ENCODE assay signal across 2 cellular contexts in the genomic region with DNA sequence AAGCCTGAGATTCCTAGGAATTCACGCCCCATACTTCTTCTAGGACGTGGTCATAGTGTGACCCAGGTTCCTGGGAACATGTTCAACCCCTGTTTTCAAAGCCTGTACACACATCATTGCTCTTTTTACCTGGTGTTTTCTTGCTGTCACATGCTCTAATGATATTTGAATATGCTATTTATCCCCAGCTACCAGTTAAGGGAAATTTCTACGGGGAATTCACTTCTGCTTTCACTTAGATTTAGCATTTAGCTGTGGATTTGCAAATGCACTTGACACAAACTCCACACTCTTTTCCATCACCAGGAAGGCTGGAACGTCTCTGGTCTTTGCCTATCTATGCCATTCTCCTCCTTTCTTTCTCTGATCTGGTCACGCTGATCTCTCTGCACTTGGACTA.
TF ChIP-seq lines count a peak whose summit lies in the region.

No MANE protein-coding gene starts in this region.

TF ChIP-seq in GM23338, 12 proteins besides CTCF, POLR2A, EP300 and RAD21:
- TF ChIP-seq CREB1 (CRISPR knock-in tag; IDR thresholded peaks at IDR 0.05; ENCODE audit: low read depth) (no peak), POLR2AphosphoS5 (IDR thresholded peaks at IDR 0.05; ENCODE audit: low read depth) (no peak), ZNF114 (CRISPR knock-in tag; IDR thresholded peaks at IDR 0.05) (no peak), NANOG (IDR thresholded peaks at IDR 0.05; ENCODE audit: borderline replicate concordance) (no peak), EZH2phosphoT487 (IDR thresholded peaks at IDR 0.05; ENCODE audit: unreplicated experiment) (no peak), EZH2 (IDR thresholded peaks at IDR 0.05; ENCODE audit: low read depth, unreplicated experiment) (no peak)
- TF ChIP-seq, protein P1, sequence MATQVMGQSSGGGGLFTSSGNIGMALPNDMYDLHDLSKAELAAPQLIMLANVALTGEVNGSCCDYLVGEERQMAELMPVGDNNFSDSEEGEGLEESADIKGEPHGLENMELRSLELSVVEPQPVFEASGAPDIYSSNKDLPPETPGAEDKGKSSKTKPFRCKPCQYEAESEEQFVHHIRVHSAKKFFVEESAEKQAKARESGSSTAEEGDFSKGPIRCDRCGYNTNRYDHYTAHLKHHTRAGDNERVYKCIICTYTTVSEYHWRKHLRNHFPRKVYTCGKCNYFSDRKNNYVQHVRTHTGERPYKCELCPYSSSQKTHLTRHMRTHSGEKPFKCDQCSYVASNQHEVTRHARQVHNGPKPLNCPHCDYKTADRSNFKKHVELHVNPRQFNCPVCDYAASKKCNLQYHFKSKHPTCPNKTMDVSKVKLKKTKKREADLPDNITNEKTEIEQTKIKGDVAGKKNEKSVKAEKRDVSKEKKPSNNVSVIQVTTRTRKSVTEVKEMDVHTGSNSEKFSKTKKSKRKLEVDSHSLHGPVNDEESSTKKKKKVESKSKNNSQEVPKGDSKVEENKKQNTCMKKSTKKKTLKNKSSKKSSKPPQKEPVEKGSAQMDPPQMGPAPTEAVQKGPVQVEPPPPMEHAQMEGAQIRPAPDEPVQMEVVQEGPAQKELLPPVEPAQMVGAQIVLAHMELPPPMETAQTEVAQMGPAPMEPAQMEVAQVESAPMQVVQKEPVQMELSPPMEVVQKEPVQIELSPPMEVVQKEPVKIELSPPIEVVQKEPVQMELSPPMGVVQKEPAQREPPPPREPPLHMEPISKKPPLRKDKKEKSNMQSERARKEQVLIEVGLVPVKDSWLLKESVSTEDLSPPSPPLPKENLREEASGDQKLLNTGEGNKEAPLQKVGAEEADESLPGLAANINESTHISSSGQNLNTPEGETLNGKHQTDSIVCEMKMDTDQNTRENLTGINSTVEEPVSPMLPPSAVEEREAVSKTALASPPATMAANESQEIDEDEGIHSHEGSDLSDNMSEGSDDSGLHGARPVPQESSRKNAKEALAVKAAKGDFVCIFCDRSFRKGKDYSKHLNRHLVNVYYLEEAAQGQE (IDR thresholded peaks at IDR 0.05; ENCODE audit: unreplicated experiment), result no peak
- TF ChIP-seq, protein P2, sequence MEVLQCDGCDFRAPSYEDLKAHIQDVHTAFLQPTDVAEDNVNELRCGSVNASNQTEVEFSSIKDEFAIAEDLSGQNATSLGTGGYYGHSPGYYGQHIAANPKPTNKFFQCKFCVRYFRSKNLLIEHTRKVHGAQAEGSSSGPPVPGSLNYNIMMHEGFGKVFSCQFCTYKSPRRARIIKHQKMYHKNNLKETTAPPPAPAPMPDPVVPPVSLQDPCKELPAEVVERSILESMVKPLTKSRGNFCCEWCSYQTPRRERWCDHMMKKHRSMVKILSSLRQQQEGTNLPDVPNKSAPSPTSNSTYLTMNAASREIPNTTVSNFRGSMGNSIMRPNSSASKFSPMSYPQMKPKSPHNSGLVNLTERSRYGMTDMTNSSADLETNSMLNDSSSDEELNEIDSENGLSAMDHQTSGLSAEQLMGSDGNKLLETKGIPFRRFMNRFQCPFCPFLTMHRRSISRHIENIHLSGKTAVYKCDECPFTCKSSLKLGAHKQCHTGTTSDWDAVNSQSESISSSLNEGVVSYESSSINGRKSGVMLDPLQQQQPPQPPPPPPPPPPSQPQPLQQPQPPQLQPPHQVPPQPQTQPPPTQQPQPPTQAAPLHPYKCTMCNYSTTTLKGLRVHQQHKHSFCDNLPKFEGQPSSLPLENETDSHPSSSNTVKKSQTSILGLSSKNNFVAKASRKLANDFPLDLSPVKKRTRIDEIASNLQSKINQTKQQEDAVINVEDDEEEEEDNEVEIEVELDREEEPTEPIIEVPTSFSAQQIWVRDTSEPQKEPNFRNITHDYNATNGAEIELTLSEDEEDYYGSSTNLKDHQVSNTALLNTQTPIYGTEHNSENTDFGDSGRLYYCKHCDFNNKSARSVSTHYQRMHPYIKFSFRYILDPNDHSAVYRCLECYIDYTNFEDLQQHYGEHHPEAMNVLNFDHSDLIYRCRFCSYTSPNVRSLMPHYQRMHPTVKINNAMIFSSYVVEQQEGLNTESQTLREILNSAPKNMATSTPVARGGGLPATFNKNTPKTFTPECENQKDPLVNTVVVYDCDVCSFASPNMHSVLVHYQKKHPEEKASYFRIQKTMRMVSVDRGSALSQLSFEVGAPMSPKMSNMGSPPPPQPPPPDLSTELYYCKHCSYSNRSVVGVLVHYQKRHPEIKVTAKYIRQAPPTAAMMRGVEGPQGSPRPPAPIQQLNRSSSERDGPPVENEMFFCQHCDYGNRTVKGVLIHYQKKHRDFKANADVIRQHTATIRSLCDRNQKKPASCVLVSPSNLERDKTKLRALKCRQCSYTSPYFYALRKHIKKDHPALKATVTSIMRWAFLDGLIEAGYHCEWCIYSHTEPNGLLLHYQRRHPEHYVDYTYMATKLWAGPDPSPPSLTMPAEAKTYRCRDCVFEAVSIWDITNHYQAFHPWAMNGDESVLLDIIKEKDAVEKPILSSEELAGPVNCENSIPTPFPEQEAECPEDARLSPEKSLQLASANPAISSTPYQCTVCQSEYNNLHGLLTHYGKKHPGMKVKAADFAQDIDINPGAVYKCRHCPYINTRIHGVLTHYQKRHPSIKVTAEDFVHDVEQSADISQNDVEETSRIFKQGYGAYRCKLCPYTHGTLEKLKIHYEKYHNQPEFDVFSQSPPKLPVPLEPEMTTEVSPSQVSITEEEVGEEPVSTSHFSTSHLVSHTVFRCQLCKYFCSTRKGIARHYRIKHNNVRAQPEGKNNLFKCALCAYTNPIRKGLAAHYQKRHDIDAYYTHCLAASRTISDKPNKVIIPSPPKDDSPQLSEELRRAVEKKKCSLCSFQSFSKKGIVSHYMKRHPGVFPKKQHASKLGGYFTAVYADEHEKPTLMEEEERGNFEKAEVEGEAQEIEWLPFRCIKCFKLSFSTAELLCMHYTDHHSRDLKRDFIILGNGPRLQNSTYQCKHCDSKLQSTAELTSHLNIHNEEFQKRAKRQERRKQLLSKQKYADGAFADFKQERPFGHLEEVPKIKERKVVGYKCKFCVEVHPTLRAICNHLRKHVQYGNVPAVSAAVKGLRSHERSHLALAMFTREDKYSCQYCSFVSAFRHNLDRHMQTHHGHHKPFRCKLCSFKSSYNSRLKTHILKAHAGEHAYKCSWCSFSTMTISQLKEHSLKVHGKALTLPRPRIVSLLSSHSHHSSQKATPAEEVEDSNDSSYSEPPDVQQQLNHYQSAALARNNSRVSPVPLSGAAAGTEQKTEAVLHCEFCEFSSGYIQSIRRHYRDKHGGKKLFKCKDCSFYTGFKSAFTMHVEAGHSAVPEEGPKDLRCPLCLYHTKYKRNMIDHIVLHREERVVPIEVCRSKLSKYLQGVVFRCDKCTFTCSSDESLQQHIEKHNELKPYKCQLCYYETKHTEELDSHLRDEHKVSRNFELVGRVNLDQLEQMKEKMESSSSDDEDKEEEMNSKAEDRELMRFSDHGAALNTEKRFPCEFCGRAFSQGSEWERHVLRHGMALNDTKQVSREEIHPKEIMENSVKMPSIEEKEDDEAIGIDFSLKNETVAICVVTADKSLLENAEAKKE (CRISPR knock-in tag; IDR thresholded peaks at IDR 0.05), result no peak

TF ChIP-seq in IMR-90, 13 proteins besides CTCF, POLR2A, EP300 and RAD21:
- TF ChIP-seq RFX5 (IDR thresholded peaks at IDR 0.05; ENCODE audit: low read depth, low read length) (no peak), MAZ (IDR thresholded peaks at IDR 0.05; ENCODE audit: borderline replicate concordance, low read depth, low read length) (no peak), BHLHE40 (IDR thresholded peaks at IDR 0.05; ENCODE audit: low read depth, low read length) (no peak), RCOR1 (IDR thresholded peaks at IDR 0.05; ENCODE audit: insufficient replicate concordance, low read length) (no peak), CHD1 (IDR thresholded peaks at IDR 0.05; ENCODE audit: low read depth, low read length) (no peak), FOS (IDR thresholded peaks at IDR 0.05; ENCODE audit: low read depth, low read length) (no peak), MXI1 (IDR thresholded peaks at IDR 0.05; ENCODE audit: borderline replicate concordance, low read depth, low read length) (no peak), CEBPB (IDR thresholded peaks at IDR 0.05; ENCODE audit: low read depth, low read length) (no peak), MAFK (IDR thresholded peaks at IDR 0.05; ENCODE audit: low read depth, low read length) (no peak), NFE2L2 (IDR thresholded peaks at IDR 0.05; ENCODE audit: low read depth, low read length) (no peak), SMC3 (IDR thresholded peaks at IDR 0.05; ENCODE audit: low read depth, low read length) (no peak)
- TF ChIP-seq, protein P3, sequence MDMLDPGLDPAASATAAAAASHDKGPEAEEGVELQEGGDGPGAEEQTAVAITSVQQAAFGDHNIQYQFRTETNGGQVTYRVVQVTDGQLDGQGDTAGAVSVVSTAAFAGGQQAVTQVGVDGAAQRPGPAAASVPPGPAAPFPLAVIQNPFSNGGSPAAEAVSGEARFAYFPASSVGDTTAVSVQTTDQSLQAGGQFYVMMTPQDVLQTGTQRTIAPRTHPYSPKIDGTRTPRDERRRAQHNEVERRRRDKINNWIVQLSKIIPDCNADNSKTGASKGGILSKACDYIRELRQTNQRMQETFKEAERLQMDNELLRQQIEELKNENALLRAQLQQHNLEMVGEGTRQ (IDR thresholded peaks at IDR 0.05; ENCODE audit: low read depth, low read length), result no peak
- TF ChIP-seq, protein P4, sequence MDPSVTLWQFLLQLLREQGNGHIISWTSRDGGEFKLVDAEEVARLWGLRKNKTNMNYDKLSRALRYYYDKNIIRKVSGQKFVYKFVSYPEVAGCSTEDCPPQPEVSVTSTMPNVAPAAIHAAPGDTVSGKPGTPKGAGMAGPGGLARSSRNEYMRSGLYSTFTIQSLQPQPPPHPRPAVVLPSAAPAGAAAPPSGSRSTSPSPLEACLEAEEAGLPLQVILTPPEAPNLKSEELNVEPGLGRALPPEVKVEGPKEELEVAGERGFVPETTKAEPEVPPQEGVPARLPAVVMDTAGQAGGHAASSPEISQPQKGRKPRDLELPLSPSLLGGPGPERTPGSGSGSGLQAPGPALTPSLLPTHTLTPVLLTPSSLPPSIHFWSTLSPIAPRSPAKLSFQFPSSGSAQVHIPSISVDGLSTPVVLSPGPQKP (IDR thresholded peaks at IDR 0.05; ENCODE audit: borderline replicate concordance, low read depth, low read length), result no peak
